Comparison of ENCODE assay signal across 1 cellular context in the genomic region with DNA sequence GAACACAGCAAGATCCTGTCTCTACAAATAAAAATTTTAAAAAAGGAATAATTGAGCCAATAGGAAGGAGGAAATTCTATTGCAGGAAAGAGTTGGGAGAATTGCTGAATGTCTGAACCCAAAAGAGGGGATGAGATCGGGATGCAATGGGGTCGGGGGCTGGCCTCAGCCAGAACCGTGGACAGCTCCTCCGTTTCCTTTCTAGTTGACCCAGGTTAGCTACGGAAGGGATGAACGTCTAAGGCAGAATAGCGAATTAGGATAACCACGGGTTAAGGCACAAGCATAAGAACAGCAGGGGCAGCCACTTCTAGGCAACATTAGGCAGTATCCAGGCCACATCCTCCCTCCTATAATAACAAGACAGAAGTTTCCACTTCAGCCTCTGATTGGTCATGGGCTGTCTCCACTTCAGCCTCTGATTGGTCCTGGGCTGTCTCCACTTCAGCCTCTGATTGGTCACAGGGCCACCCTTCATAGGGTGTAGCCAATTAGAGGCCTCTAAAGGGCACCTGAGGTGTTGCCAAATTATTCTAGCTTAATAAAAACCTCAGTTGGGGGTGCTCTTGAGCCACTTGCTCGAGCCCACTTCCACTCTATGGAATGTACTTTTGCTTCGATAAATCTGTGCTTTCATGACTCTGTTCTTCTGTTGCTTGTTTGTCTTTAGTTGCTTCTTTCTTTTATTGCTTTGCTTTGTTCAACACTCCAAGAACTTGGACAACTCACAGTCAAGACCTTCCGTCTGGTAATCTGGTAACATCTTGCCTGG.
A peak's percentile ranks its signal among the peaks of the same experiment; 100 is the strongest.
TF ChIP-seq lines count a peak whose summit lies in the region.

No MANE protein-coding gene starts in this region.

TF ChIP-seq in K562, 482 proteins besides CTCF, POLR2A, EP300 and RAD21 (continues in another document):
- TF ChIP-seq MBD2 (IDR thresholded peaks at IDR 0.05; ENCODE audit: borderline replicate concordance, low read depth) (peak; percentile 79; the same call in 1 of the 2 replicates), NRF1 (conservative IDR thresholded peaks at IDR 0.05 in 1 of 2, IDR thresholded peaks at IDR 0.05 in 1 of 2) (no peak), ZEB2 (IDR thresholded peaks at IDR 0.05) (no peak), E2F3 (CRISPR knock-in tag; IDR thresholded peaks at IDR 0.05) (no peak), XRCC3 (IDR thresholded peaks at IDR 0.05) (no peak), ZNF561 (CRISPR knock-in tag; conservative IDR thresholded peaks at IDR 0.05) (no peak), NFYB (IDR thresholded peaks at IDR 0.05; ENCODE audit: extremely low read depth, insufficient read length) (peak; percentile 85), DDX20 (tag; IDR thresholded peaks at IDR 0.05; ENCODE audit: low read depth) (no peak), ZNF785 (CRISPR knock-in tag; IDR thresholded peaks at IDR 0.05) (no peak), ZNF77 (CRISPR knock-in tag; IDR thresholded peaks at IDR 0.05) (no peak), NR3C1 (CRISPR knock-in tag; IDR thresholded peaks at IDR 0.05) (no peak), CHD2 (IDR thresholded peaks at IDR 0.05; ENCODE audit: low read depth, low read length) (peak; percentile 58), ZNF41 (CRISPR knock-in tag; conservative IDR thresholded peaks at IDR 0.05) (no peak), EHMT2 (IDR thresholded peaks at IDR 0.05) (peak; percentile 94), RBM25 (IDR thresholded peaks at IDR 0.05; ENCODE audit: low read depth, low read length, severe bottlenecking) (peak; percentile 86), JUNB (CRISPR knock-in tag; conservative IDR thresholded peaks at IDR 0.05) (no peak), LEF1 (IDR thresholded peaks at IDR 0.05) (no peak)
- TF ChIP-seq, protein P1, sequence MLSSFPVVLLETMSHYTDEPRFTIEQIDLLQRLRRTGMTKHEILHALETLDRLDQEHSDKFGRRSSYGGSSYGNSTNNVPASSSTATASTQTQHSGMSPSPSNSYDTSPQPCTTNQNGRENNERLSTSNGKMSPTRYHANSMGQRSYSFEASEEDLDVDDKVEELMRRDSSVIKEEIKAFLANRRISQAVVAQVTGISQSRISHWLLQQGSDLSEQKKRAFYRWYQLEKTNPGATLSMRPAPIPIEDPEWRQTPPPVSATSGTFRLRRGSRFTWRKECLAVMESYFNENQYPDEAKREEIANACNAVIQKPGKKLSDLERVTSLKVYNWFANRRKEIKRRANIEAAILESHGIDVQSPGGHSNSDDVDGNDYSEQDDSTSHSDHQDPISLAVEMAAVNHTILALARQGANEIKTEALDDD (IDR thresholded peaks at IDR 0.05): peak; percentile 36; the same call in 1 of the 2 replicates
- TF ChIP-seq, protein P2, sequence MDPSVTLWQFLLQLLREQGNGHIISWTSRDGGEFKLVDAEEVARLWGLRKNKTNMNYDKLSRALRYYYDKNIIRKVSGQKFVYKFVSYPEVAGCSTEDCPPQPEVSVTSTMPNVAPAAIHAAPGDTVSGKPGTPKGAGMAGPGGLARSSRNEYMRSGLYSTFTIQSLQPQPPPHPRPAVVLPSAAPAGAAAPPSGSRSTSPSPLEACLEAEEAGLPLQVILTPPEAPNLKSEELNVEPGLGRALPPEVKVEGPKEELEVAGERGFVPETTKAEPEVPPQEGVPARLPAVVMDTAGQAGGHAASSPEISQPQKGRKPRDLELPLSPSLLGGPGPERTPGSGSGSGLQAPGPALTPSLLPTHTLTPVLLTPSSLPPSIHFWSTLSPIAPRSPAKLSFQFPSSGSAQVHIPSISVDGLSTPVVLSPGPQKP (CRISPR knock-in tag; IDR thresholded peaks at IDR 0.05): no peak
- TF ChIP-seq, protein P3, sequence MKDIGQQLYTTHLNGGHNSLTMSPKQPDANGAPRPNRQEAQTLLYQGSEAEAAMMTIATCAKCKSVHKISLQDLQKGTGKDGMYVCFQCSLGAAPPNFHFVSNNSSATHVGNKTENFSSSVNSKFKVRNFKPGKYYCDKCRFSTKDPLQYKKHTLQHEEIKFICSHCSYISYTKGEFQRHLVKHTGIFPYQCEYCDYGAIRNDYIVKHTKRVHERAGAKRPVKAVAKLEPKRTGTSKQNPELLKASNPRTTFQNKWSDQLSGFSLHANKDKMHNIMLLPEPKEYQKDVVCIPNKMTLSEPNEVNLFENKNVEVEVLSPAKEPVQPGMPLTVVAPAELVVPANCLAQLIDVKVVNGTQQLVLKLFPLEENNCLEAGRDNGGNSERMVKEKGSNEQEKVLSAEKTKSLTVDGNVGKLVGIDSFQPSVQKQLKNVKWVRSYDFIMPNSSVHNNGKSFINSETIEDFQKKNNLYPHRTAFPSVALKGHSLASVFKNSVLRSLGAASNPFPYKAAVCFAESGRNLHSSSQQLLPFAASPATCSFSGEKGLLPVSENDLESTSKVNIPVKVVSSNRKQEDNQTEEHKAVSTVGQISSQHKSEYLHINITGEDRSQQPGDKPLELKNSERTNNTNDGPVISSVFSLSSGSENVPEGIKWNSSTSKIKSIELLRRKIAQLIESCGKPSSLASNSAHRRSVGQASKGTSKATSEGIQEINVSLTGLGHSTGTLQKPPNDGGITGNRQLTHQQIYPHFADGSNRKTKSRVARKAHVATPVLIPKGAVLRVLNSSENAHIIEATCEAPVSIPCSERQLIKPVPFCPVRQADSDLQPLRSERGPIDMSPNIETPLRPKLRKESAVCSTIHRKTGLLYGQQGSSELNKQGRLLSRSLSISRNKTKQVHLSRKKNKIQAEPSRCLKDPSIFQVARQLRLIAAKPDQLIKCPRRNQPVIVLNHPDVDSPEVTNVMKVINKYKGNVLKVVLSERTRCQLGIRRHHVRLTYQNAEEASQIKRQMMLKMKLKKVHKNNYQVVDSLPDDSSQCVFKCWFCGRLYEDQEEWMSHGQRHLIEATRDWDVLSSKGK (CRISPR knock-in tag; IDR thresholded peaks at IDR 0.05): no peak
- TF ChIP-seq, protein P4, sequence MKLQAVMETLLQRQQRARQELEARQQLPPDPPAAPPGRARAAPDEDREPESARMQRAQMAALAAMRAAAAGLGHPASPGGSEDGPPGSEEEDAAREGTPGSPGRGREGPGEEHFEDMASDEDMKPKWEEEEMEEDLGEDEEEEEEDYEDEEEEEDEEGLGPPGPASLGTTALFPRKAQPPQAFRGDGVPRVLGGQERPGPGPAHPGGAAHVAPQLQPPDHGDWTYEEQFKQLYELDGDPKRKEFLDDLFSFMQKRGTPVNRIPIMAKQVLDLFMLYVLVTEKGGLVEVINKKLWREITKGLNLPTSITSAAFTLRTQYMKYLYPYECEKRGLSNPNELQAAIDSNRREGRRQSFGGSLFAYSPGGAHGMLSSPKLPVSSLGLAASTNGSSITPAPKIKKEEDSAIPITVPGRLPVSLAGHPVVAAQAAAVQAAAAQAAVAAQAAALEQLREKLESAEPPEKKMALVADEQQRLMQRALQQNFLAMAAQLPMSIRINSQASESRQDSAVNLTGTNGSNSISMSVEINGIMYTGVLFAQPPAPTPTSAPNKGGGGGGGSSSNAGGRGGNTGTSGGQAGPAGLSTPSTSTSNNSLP (IDR thresholded peaks at IDR 0.05; ENCODE audit: borderline replicate concordance, low read depth, low read length): no peak
- TF ChIP-seq, protein P5, sequence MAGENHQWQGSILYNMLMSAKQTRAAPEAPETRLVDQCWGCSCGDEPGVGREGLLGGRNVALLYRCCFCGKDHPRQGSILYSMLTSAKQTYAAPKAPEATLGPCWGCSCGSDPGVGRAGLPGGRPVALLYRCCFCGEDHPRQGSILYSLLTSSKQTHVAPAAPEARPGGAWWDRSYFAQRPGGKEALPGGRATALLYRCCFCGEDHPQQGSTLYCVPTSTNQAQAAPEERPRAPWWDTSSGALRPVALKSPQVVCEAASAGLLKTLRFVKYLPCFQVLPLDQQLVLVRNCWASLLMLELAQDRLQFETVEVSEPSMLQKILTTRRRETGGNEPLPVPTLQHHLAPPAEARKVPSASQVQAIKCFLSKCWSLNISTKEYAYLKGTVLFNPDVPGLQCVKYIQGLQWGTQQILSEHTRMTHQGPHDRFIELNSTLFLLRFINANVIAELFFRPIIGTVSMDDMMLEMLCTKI (IDR thresholded peaks at IDR 0.05; ENCODE audit: partially characterized antibody): no peak
- TF ChIP-seq, protein P6, sequence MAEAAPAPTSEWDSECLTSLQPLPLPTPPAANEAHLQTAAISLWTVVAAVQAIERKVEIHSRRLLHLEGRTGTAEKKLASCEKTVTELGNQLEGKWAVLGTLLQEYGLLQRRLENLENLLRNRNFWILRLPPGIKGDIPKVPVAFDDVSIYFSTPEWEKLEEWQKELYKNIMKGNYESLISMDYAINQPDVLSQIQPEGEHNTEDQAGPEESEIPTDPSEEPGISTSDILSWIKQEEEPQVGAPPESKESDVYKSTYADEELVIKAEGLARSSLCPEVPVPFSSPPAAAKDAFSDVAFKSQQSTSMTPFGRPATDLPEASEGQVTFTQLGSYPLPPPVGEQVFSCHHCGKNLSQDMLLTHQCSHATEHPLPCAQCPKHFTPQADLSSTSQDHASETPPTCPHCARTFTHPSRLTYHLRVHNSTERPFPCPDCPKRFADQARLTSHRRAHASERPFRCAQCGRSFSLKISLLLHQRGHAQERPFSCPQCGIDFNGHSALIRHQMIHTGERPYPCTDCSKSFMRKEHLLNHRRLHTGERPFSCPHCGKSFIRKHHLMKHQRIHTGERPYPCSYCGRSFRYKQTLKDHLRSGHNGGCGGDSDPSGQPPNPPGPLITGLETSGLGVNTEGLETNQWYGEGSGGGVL (CRISPR knock-in tag; IDR thresholded peaks at IDR 0.05): no peak
- TF ChIP-seq, protein P7, sequence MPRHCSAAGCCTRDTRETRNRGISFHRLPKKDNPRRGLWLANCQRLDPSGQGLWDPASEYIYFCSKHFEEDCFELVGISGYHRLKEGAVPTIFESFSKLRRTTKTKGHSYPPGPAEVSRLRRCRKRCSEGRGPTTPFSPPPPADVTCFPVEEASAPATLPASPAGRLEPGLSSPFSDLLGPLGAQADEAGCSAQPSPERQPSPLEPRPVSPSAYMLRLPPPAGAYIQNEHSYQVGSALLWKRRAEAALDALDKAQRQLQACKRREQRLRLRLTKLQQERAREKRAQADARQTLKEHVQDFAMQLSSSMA (CRISPR knock-in tag; IDR thresholded peaks at IDR 0.05): no peak
- TF ChIP-seq, protein P8, sequence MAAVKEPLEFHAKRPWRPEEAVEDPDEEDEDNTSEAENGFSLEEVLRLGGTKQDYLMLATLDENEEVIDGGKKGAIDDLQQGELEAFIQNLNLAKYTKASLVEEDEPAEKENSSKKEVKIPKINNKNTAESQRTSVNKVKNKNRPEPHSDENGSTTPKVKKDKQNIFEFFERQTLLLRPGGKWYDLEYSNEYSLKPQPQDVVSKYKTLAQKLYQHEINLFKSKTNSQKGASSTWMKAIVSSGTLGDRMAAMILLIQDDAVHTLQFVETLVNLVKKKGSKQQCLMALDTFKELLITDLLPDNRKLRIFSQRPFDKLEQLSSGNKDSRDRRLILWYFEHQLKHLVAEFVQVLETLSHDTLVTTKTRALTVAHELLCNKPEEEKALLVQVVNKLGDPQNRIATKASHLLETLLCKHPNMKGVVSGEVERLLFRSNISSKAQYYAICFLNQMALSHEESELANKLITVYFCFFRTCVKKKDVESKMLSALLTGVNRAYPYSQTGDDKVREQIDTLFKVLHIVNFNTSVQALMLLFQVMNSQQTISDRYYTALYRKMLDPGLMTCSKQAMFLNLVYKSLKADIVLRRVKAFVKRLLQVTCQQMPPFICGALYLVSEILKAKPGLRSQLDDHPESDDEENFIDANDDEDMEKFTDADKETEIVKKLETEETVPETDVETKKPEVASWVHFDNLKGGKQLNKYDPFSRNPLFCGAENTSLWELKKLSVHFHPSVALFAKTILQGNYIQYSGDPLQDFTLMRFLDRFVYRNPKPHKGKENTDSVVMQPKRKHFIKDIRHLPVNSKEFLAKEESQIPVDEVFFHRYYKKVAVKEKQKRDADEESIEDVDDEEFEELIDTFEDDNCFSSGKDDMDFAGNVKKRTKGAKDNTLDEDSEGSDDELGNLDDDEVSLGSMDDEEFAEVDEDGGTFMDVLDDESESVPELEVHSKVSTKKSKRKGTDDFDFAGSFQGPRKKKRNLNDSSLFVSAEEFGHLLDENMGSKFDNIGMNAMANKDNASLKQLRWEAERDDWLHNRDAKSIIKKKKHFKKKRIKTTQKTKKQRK (IDR thresholded peaks at IDR 0.05; ENCODE audit: borderline replicate concordance, low read depth, low read length): no peak
- TF ChIP-seq, protein P9, sequence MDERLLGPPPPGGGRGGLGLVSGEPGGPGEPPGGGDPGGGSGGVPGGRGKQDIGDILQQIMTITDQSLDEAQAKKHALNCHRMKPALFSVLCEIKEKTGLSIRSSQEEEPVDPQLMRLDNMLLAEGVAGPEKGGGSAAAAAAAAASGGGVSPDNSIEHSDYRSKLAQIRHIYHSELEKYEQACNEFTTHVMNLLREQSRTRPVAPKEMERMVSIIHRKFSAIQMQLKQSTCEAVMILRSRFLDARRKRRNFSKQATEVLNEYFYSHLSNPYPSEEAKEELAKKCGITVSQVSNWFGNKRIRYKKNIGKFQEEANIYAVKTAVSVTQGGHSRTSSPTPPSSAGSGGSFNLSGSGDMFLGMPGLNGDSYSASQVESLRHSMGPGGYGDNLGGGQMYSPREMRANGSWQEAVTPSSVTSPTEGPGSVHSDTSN (CRISPR knock-in tag; IDR thresholded peaks at IDR 0.05; ENCODE audit: low read depth): no peak
- TF ChIP-seq, protein P9 (tag; conservative IDR thresholded peaks at IDR 0.05; ENCODE audit: low read depth): peak; percentile 41; the same call in 1 of the 2 replicates
- TF ChIP-seq, protein P10, sequence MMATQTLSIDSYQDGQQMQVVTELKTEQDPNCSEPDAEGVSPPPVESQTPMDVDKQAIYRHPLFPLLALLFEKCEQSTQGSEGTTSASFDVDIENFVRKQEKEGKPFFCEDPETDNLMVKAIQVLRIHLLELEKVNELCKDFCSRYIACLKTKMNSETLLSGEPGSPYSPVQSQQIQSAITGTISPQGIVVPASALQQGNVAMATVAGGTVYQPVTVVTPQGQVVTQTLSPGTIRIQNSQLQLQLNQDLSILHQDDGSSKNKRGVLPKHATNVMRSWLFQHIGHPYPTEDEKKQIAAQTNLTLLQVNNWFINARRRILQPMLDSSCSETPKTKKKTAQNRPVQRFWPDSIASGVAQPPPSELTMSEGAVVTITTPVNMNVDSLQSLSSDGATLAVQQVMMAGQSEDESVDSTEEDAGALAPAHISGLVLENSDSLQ (IDR thresholded peaks at IDR 0.05): peak; percentile 90
- TF ChIP-seq, protein P11, sequence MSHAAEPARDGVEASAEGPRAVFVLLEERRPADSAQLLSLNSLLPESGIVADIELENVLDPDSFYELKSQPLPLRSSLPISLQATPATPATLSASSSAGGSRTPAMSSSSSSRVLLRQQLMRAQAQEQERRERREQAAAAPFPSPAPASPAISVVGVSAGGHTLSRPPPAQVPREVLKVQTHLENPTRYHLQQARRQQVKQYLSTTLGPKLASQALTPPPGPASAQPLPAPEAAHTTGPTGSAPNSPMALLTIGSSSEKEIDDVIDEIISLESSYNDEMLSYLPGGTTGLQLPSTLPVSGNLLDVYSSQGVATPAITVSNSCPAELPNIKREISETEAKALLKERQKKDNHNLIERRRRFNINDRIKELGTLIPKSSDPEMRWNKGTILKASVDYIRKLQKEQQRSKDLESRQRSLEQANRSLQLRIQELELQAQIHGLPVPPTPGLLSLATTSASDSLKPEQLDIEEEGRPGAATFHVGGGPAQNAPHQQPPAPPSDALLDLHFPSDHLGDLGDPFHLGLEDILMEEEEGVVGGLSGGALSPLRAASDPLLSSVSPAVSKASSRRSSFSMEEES (CRISPR knock-in tag; IDR thresholded peaks at IDR 0.05): no peak
